Comparison of ENCODE assay signal across 23 cellular contexts in genomic region chr19:45554481-45554880, GRCh38. TPM values are rescaled to one million over a fixed set of nuclear protein-coding genes. Genes with fewer than 3 reads are reported as not detected.
"Had no signal": no experiment of that assay in that cellular context is flagged by ENCODE, and none has a peak within 500 bp of the region (broad histone marks: within the 10 kb centered on the region; RNA-seq: fewer than 3 reads in every experiment).

No MANE protein-coding gene starts in this region.

- DNase-seq: effector memory CD4-positive, alpha-beta T cell; gastrocnemius medialis; heart right ventricle; immature natural killer cell; left cardiac atrium; left ventricle myocardium inferior; lower lobe of right lung; natural killer cell; nucleus accumbens; pancreas; retina; right lobe of liver; stimulated activated CD4-positive, alpha-beta T cell treated with anti-CD3 and anti-CD28 coated beads, Interleukin-4, amount 100 ng/mL, for 24 hours; tibial artery; upper lobe of left lung; uterus had no signal

- H3K27ac ChIP-seq: epithelial cell of prostate, esophagus muscularis mucosa, gastrocnemius medialis, heart right ventricle, left ventricle myocardium inferior, lower lobe of right lung, pancreas, right lobe of liver, tibial artery, upper lobe of left lung, uterus had no signal

- H3K4me3 ChIP-seq: esophagus muscularis mucosa, gastrocnemius medialis, heart right ventricle, left ventricle myocardium inferior, lower lobe of right lung, pancreas, right lobe of liver, tibial artery, upper lobe of left lung, uterus had no signal

- H3K9me3 ChIP-seq: esophagus muscularis mucosa, gastrocnemius medialis, heart right ventricle, left ventricle myocardium inferior, lower lobe of right lung, pancreas, right lobe of liver, tibial artery, upper lobe of left lung, uterus had no signal

- H3K4me1 ChIP-seq: lower lobe of right lung, pancreas, right lobe of liver, tibial artery, uterus had no signal

- H3K27me3 ChIP-seq: esophagus muscularis mucosa, gastrocnemius medialis, heart right ventricle, pancreas, right lobe of liver, tibial artery, upper lobe of left lung, uterus had no signal

- H3K36me3 ChIP-seq: pancreas, uterus had no signal

RNA-seq across cellular contexts. Expression of gene GPR4, which starts 47.5 kb away (rescaled TPM):
- total RNA-seq: fibroblast of villous mesenchyme, mesothelial cell of epicardium, myocyte, neural crest cell, progenitor cell of endocrine pancreas had no signal

RNA-seq across cellular contexts. Expression of gene PPM1N, which starts 56.2 kb away (rescaled TPM):
- total RNA-seq: neural crest cell, progenitor cell of endocrine pancreas had no signal
